ENCODE assay signal across 22 cellular contexts in genomic region chr4:138741778-138742377, GRCh38.
"Had no signal": no experiment of that assay in that cellular context is flagged by ENCODE, and none has a peak within 500 bp of the region (broad histone marks: within the 10 kb centered on the region; RNA-seq: fewer than 3 reads in every experiment).

No MANE protein-coding gene starts in this region.

- H3K4me1 ChIP-seq: esophagus squamous epithelium, heart right ventricle, left ventricle myocardium inferior, right lobe of liver, tibial nerve had no signal

- H3K36me3 ChIP-seq: esophagus squamous epithelium, heart right ventricle, left ventricle myocardium inferior, neutrophil, right lobe of liver, tibial nerve had no signal

- H3K4me3 ChIP-seq: esophagus squamous epithelium, heart right ventricle, left ventricle myocardium inferior, lung, mucosa of descending colon, right lobe of liver, tibial nerve had no signal

- ATAC-seq: activated T-cell treated with anti-CD3 and anti-CD28 coated beads, Interleukin-2, amount 50 U/mL, for 72 hours; heart right ventricle; mucosa of descending colon had no signal

- H3K27ac ChIP-seq: epithelial cell of prostate, esophagus squamous epithelium, heart right ventricle, left ventricle myocardium inferior, neutrophil, right lobe of liver, tibial nerve had no signal

- H3K9me3 ChIP-seq: esophagus squamous epithelium, mucosa of descending colon, neutrophil, right lobe of liver, tibial nerve had no signal

- DNase-seq: activated CD4-positive, alpha-beta T cell treated with anti-CD3 and anti-CD28 coated beads for 4 hours; activated CD4-positive, alpha-beta T cell treated with anti-CD3 and anti-CD28 coated beads, Interleukin-2, amount 50 U/mL, for 4 hours; activated CD4-positive, CD25-positive, alpha-beta regulatory T cell; activated naive CD4-positive, alpha-beta T cell treated with Interleukin-2 at 50 U/mL for 16 hours; activated T-cell treated with anti-CD3 and anti-CD28 coated beads for 4 hours; activated T-cell treated with anti-CD3 and anti-CD28 coated beads, Interleukin-2, amount 50 U/mL, for 72 hours; anterior cingulate cortex; dermis blood vessel endothelial cell; effector CD8-positive, alpha-beta T cell; esophagus squamous epithelium; heart right ventricle; kidney glomerular epithelial cell; left ventricle myocardium inferior; mesendoderm; mucosa of descending colon; right lobe of liver; stimulated activated CD4-positive, alpha-beta T cell treated with anti-CD3 and anti-CD28 coated beads, Interleukin-2, amount 100 ng/mL, for 48 hours; stimulated activated naive CD4-positive, alpha-beta T cell treated with Interleukin-2 at 50 U/mL for 16 hours had no signal

- H3K27me3 ChIP-seq: esophagus squamous epithelium, heart right ventricle, neutrophil, right lobe of liver, tibial nerve had no signal
